In the genomic region with DNA sequence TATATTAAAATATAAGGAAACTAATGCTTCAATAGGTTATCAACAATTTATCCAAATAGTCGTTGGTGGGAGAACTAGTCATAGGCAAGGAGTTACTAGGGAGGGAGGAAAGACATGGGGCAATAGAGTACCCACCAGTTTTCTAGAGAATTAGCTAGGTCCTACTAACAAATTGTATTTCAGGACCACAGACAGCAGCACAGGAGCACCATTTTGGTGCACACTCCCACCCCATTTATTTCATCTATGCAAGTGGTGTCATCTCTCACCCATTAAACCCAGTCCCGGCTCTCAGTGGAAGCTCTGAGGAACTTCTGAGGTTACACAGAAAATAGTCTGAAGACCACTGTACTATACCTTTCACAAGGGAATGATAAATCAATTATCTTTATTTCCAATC, we compare ENCODE assay signal across 21 cellular contexts.
DNase-seq lines count a peak whose midpoint lies in the region; TF ChIP-seq lines count a peak whose summit lies in the region.
"Had no signal": no experiment of that assay in that cellular context is flagged by ENCODE, and none has a peak within 500 bp of the region (broad histone marks: within the 10 kb centered on the region; RNA-seq: fewer than 3 reads in every experiment).

No MANE protein-coding gene starts in this region.

- WGBS in liver = 86% methylated on average over 2 of the region's 2 CpGs

- TF ChIP-seq RAD21 in liver (IDR thresholded peaks at IDR 0.05) = no peak

- no peak overlapping the region for H3K27ac ChIP-seq in liver (ENCODE audit: low read depth in 1 of 2, low read length in 2 of 2)
- H3K27ac ChIP-seq: BLaER1, body of pancreas, colonic mucosa, Peyer's patch, right atrium auricular region had no signal

- TF ChIP-seq CTCF in NB4 (IDR thresholded peaks at IDR 0.05; ENCODE audit: low read depth, low read length) (no peak), liver (IDR thresholded peaks at IDR 0.05; ENCODE audit: low read depth, low read length, missing input control) (no peak)

- no peak overlapping the region for H3K9ac ChIP-seq in liver (ENCODE audit: low read depth in 1 of 2, low read length in 2 of 2)
- H3K9ac ChIP-seq: BLaER1 had no signal

- no peak for TF ChIP-seq POLR2A in NB4 (IDR thresholded peaks at IDR 0.05; ENCODE audit: extremely low read depth, insufficient read length)

- DNase-seq in ELR (ENCODE audit: low read depth) = peak; percentile 33
- peak; percentile 31 for DNase-seq in NB4 (ENCODE audit: low read depth)
- DNase-seq in astrocyte of the hippocampus (ENCODE audit: low read depth, low spot score) = peak; percentile 44
- no peak for DNase-seq in H4 (ENCODE audit: low spot score)
- DNase-seq in NCI-H2171 treated with DMSO at 0.1 percent for 48 hours (lab: John Stamatoyannopoulos, UW) = no peak
- DNase-seq in GM19238 (ENCODE audit: insufficient read length, low spot score) = no peak
- no peak for DNase-seq in activated CD8-positive, alpha-beta memory T cell treated with anti-CD3 and anti-CD28 coated beads for 24 hours
- DNase-seq: activated B cell treated with CpG ODN at 0.5 μM for 24 hours; activated CD8-positive, alpha-beta T cell treated with anti-CD3 and anti-CD28 coated beads for 36 hours; activated T-cell treated with anti-CD3 and anti-CD28 coated beads, Interleukin-2, amount 50 U/mL, for 48 hours; body of pancreas; colonic mucosa; NCI-H1048; NCI-H2107; NCI-H69; Peyer's patch; stimulated activated CD4-positive, alpha-beta T cell treated with anti-CD3 and anti-CD28 coated beads, Interleukin-15, amount 100 ng/mL, for 24 hours; T-helper 1 cell had no signal

- H3K9me3 ChIP-seq in liver (ENCODE audit: control insufficient read depth in 4 of 4, low read length in 3 of 4) = no peaks in the 10 kb centered on the region
- H3K9me3 ChIP-seq: BLaER1, body of pancreas, colonic mucosa, Peyer's patch, right atrium auricular region had no signal

- no peaks in the 10 kb centered on the region for H3K36me3 ChIP-seq in liver (ENCODE audit: control insufficient read depth in 4 of 4, insufficient read depth in 3 of 4, low read depth in 1 of 4, low read length in 3 of 4)
- H3K36me3 ChIP-seq: BLaER1, colonic mucosa, Peyer's patch, right atrium auricular region had no signal

- H3K27me3 ChIP-seq in liver (ENCODE audit: control insufficient read depth in 4 of 4, insufficient read depth in 4 of 4, low read length in 3 of 4) = no peaks in the 10 kb centered on the region
- H3K27me3 ChIP-seq: BLaER1, body of pancreas, colonic mucosa, Peyer's patch, right atrium auricular region had no signal

- peaks cover 0 to 3% (median 0%) of the 10 kb centered on the region in 4 donors for H3K4me1 ChIP-seq in liver (ENCODE audit: control insufficient read depth in 4 of 4, insufficient read depth in 4 of 4, low read length in 3 of 4)
- H3K4me1 ChIP-seq: colonic mucosa had no signal

- no peak overlapping the region for H3K4me3 ChIP-seq in NB4 (ENCODE audit: low read depth, low read length)
- no peak overlapping the region for H3K4me3 ChIP-seq in liver (ENCODE audit: low read depth in 1 of 3, low read length in 3 of 3)
- H3K4me3 ChIP-seq: BLaER1, body of pancreas, colonic mucosa, Peyer's patch, right atrium auricular region had no signal

TF ChIP-seq in liver, 16 proteins besides CTCF, POLR2A, EP300 and RAD21:
- TF ChIP-seq, protein P1, sequence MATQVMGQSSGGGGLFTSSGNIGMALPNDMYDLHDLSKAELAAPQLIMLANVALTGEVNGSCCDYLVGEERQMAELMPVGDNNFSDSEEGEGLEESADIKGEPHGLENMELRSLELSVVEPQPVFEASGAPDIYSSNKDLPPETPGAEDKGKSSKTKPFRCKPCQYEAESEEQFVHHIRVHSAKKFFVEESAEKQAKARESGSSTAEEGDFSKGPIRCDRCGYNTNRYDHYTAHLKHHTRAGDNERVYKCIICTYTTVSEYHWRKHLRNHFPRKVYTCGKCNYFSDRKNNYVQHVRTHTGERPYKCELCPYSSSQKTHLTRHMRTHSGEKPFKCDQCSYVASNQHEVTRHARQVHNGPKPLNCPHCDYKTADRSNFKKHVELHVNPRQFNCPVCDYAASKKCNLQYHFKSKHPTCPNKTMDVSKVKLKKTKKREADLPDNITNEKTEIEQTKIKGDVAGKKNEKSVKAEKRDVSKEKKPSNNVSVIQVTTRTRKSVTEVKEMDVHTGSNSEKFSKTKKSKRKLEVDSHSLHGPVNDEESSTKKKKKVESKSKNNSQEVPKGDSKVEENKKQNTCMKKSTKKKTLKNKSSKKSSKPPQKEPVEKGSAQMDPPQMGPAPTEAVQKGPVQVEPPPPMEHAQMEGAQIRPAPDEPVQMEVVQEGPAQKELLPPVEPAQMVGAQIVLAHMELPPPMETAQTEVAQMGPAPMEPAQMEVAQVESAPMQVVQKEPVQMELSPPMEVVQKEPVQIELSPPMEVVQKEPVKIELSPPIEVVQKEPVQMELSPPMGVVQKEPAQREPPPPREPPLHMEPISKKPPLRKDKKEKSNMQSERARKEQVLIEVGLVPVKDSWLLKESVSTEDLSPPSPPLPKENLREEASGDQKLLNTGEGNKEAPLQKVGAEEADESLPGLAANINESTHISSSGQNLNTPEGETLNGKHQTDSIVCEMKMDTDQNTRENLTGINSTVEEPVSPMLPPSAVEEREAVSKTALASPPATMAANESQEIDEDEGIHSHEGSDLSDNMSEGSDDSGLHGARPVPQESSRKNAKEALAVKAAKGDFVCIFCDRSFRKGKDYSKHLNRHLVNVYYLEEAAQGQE (IDR thresholded peaks at IDR 0.05) = peak; percentile 89
- TF ChIP-seq YY1 (IDR thresholded peaks at IDR 0.05) = no peak

Comparison
In these comparisons a context has a peak if more than half of its experiments do, and no peak if none do; other contexts are left out.
1. DNase-seq: peak in ELR (single experiment), NB4 (single experiment) and astrocyte of the hippocampus (single experiment); none in H4 (single experiment), NCI-H2171 treated with DMSO at 0.1 percent for 48 hours (single experiment), GM19238 (single experiment) and activated CD8-positive, alpha-beta memory T cell treated with anti-CD3 and anti-CD28 coated beads for 24 hours (single experiment).